ENCODE assay signal across 11 cellular contexts in the genomic region with DNA sequence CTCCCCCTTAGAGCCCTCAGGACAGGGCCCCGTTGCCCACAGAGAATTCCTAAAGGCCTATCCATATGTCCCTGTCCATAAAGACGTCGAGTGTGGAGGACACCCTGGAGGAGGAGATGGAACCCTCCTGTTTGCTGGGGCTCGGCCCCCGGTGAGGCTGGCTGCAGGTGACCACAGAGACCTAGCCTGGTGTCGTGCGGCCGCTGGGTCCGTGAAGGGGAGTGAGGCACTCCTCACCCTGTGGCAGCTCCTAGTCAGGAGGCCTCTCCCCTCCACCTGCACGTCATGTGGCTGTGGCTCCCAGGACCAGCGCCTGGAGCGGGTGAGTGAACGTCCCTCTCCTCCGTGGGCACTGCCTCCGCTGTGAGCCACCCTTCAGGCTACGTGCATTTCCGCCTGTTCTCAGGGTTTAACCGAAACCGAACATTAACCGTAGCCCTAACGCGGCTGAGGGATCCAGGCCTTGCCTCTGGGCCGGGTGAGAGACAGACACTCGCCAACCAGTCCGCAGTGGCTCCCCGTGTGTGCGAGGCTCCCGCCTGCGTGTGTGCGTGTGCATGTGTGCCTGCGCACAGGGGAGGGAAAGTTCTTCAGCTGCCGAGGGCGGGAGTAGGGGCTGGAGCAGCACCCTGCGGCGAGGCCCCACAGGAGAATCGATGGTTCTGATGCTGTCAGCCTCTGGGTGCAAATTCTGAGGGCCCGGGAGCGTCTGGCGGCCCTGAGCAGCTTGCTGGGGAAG. TPM values are rescaled to one million over a fixed set of nuclear protein-coding genes. Genes with fewer than 3 reads are reported as not detected.
DNase-seq lines count a peak whose midpoint lies in the region; ATAC-seq and TF ChIP-seq lines count a peak whose summit lies in the region.
"Had no signal": no experiment of that assay in that cellular context is flagged by ENCODE, and none has a peak within 500 bp of the region (broad histone marks: within the 10 kb centered on the region; RNA-seq: fewer than 3 reads in every experiment).

No MANE protein-coding gene starts in this region.

- TF ChIP-seq CTCF in right atrium auricular region (IDR thresholded peaks at IDR 0.05) (no peak), chondrocyte (IDR thresholded peaks at IDR 0.05) (no peak)

- H3K4me1 ChIP-seq in right atrium auricular region: peaks cover 0 to 42% of the 10 kb centered on the region in 2 donors
- H3K4me1 ChIP-seq: HAP-1 had no signal

- peak; percentile 53 for ATAC-seq in T-helper 17 cell
- peak; percentile 61 for ATAC-seq in stimulated activated naive CD8-positive, alpha-beta T cell treated with anti-CD3 and anti-CD28 coated beads, Interleukin-15, amount 100 ng/mL, for 72 hours
- ATAC-seq in HG02852 (IDR thresholded peaks at IDR 0.05; ENCODE audit: unreplicated experiment): no peak

- H3K9me3 ChIP-seq in T-helper 17 cell (ENCODE audit: control insufficient read depth, low read length, poor library complexity, severe bottlenecking): no peaks in the 10 kb centered on the region
- no peaks in the 10 kb centered on the region for H3K9me3 ChIP-seq in right atrium auricular region
- H3K9me3 ChIP-seq: HAP-1 had no signal

- H3K4me1 Mint-ChIP-seq in activated CD4-positive, alpha-beta T cell treated with anti-CD3 and anti-CD28 coated beads, Interleukin-2, amount 10 ng/mL, durations not matched to agents 24 days and 14 days: peaks cover 28% of the 10 kb centered on the region
- H3K4me1 Mint-ChIP-seq in T-helper 17 cell (peaks cover 15% of the 10 kb centered on the region), chondrocyte (ENCODE audit: low read depth) (peaks cover 49% of the 10 kb centered on the region)
- peaks cover 65% of the 10 kb centered on the region for H3K4me1 Mint-ChIP-seq in stimulated activated naive CD8-positive, alpha-beta T cell treated with anti-CD3 and anti-CD28 coated beads, Interleukin-15, amount 100 ng/mL, for 72 hours

- peak overlapping the region; percentile 80 for H3K4me3 Mint-ChIP-seq in activated CD4-positive, alpha-beta T cell treated with anti-CD3 and anti-CD28 coated beads, Interleukin-2, amount 10 ng/mL, durations not matched to agents 24 days and 14 days
- H3K4me3 Mint-ChIP-seq in T-helper 17 cell (peak overlapping the region; percentile 81), chondrocyte (ENCODE audit: unreplicated experiment) (no peak overlapping the region)
- peak overlapping the region; percentile 71 to 89 for H3K4me3 Mint-ChIP-seq in stimulated activated naive CD8-positive, alpha-beta T cell treated with anti-CD3 and anti-CD28 coated beads, Interleukin-15, amount 100 ng/mL, for 72 hours

- intact Hi-C loops in activated CD4-positive, alpha-beta T cell treated with anti-CD3 and anti-CD28 coated beads, Interleukin-2, amount 10 ng/mL, durations not matched to agents 24 days and 14 days (cut with micrococcal nuclease): loop anchor here (2.0 kb wide), 1 partner anchor 18 kb away; no protein-coding TSS in a partner anchor

- H3K27ac ChIP-seq in right atrium auricular region: peak overlapping the region; percentile 65 to 73
- H3K27ac ChIP-seq: WERI-Rb-1 had no signal

- H3K9me3 Mint-ChIP-seq in activated CD4-positive, alpha-beta T cell treated with anti-CD3 and anti-CD28 coated beads, Interleukin-2, amount 10 ng/mL, durations not matched to agents 24 days and 14 days: no peaks in the 10 kb centered on the region
- H3K9me3 Mint-ChIP-seq in stimulated activated naive CD8-positive, alpha-beta T cell treated with anti-CD3 and anti-CD28 coated beads, Interleukin-15, amount 100 ng/mL, for 72 hours: no peaks in the 10 kb centered on the region
- H3K9me3 Mint-ChIP-seq in chondrocyte (ENCODE audit: low read depth): no peaks in the 10 kb centered on the region

- no peaks in the 10 kb centered on the region for H3K36me3 ChIP-seq in right atrium auricular region
- H3K36me3 ChIP-seq: HAP-1, WERI-Rb-1 had no signal

- no peaks in the 10 kb centered on the region for H3K36me3 Mint-ChIP-seq in activated CD4-positive, alpha-beta T cell treated with anti-CD3 and anti-CD28 coated beads, Interleukin-2, amount 10 ng/mL, durations not matched to agents 24 days and 14 days (ENCODE audit: low read depth)
- peaks cover 2% of the 10 kb centered on the region for H3K36me3 Mint-ChIP-seq in T-helper 17 cell (ENCODE audit: low read depth)
- H3K36me3 Mint-ChIP-seq in chondrocyte (ENCODE audit: low read depth): no peaks in the 10 kb centered on the region

- H3K27me3 ChIP-seq in right atrium auricular region: no peaks in the 10 kb centered on the region

- no peaks in the 10 kb centered on the region for H3K27me3 Mint-ChIP-seq in activated CD4-positive, alpha-beta T cell treated with anti-CD3 and anti-CD28 coated beads, Interleukin-2, amount 10 ng/mL, durations not matched to agents 24 days and 14 days
- H3K27me3 Mint-ChIP-seq in T-helper 17 cell: peaks cover 18% of the 10 kb centered on the region
- H3K27me3 Mint-ChIP-seq in stimulated activated naive CD8-positive, alpha-beta T cell treated with anti-CD3 and anti-CD28 coated beads, Interleukin-15, amount 100 ng/mL, for 72 hours: peaks cover 35% of the 10 kb centered on the region
- no peaks in the 10 kb centered on the region for H3K27me3 Mint-ChIP-seq in chondrocyte (ENCODE audit: low read depth)

- DNase-seq in activated CD4-positive, alpha-beta T cell treated with anti-CD3 and anti-CD28 coated beads, Interleukin-2, amount 10 ng/mL, durations not matched to agents 24 days and 14 days: peak; percentile 82
- DNase-seq in activated CD4-positive, alpha-beta T cell treated with anti-CD3 and anti-CD28 coated beads, Interleukin-2, amount 50 U/mL, for 4 hours: no peak
- no peak for DNase-seq in T-helper 17 cell
- DNase-seq in right atrium auricular region (ENCODE audit: low spot score): no peak
- peak in 1 of 2 donors; percentile 45 for DNase-seq in stimulated activated naive CD8-positive, alpha-beta T cell treated with anti-CD3 and anti-CD28 coated beads, Interleukin-15, amount 100 ng/mL, for 72 hours
- no peak for DNase-seq in chondrocyte (ENCODE audit: low spot score)
- DNase-seq in NCI-H2107 (lab: John Stamatoyannopoulos, UW): no peak

- H3K27ac Mint-ChIP-seq in activated CD4-positive, alpha-beta T cell treated with anti-CD3 and anti-CD28 coated beads, Interleukin-2, amount 10 ng/mL, durations not matched to agents 24 days and 14 days: peak overlapping the region; percentile 87
- H3K27ac Mint-ChIP-seq in T-helper 17 cell (no peak overlapping the region), chondrocyte (ENCODE audit: unreplicated experiment) (no peak overlapping the region)
- peak overlapping the region in 1 of 2 donors; percentile 80 for H3K27ac Mint-ChIP-seq in stimulated activated naive CD8-positive, alpha-beta T cell treated with anti-CD3 and anti-CD28 coated beads, Interleukin-15, amount 100 ng/mL, for 72 hours

- peak overlapping the region; percentile 4 to 28 for H3K4me3 ChIP-seq in right atrium auricular region
- H3K4me3 ChIP-seq: HAP-1 had no signal

RNA-seq across cellular contexts. Expression of a gene that starts 5.9 kb away (rescaled TPM):
- 35.4 and 36.8 TPM in 2 replicates for total RNA-seq in activated CD4-positive, alpha-beta T cell treated with anti-CD3 and anti-CD28 coated beads, Interleukin-2, amount 10 ng/mL, durations not matched to agents 24 days and 14 days
- total RNA-seq in T-helper 17 cell: 10 to 100 TPM; 20.0 to 21.0 TPM
- 10 to 100 TPM; 17.8 to 25.5 TPM for total RNA-seq in right atrium auricular region
- 57.1 to 59.2 TPM (median 57.6 TPM) in 3 replicates for total RNA-seq in chondrocyte

RNA-seq across cellular contexts. Expression of a gene that starts 7.6 kb away (rescaled TPM):
- 0.84 and 0.92 TPM in 2 replicates for total RNA-seq in activated CD4-positive, alpha-beta T cell treated with anti-CD3 and anti-CD28 coated beads, Interleukin-2, amount 10 ng/mL, durations not matched to agents 24 days and 14 days
- total RNA-seq in T-helper 17 cell: not detected
- 10 to 100 TPM; 15.1 to 17.2 TPM for total RNA-seq in right atrium auricular region
- total RNA-seq in chondrocyte: 2.1 to 2.8 TPM (median 2.3 TPM) in 3 replicates
- total RNA-seq: bronchial epithelial cell had no signal

RNA-seq across cellular contexts. Expression of a gene that starts 21.1 kb away (rescaled TPM):
- 5.5 and 6.8 TPM in 2 replicates for total RNA-seq in activated CD4-positive, alpha-beta T cell treated with anti-CD3 and anti-CD28 coated beads, Interleukin-2, amount 10 ng/mL, durations not matched to agents 24 days and 14 days
- 10 to 100 TPM in 1 of 2 donors, 1 to 10 TPM in 1; 7.8 to 10.4 TPM for total RNA-seq in T-helper 17 cell
- total RNA-seq in right atrium auricular region: under 1 TPM; 0.07 to 0.35 TPM
- 0.77 to 3.3 TPM (median 0.97 TPM) in 3 replicates for total RNA-seq in chondrocyte

RNA-seq across cellular contexts. Expression of a gene that starts 22.3 kb away (rescaled TPM):
- 50.0 TPM in 2 replicates for total RNA-seq in activated CD4-positive, alpha-beta T cell treated with anti-CD3 and anti-CD28 coated beads, Interleukin-2, amount 10 ng/mL, durations not matched to agents 24 days and 14 days
- 10 to 100 TPM; 42.8 to 50.9 TPM for total RNA-seq in T-helper 17 cell
- total RNA-seq in right atrium auricular region: 10 to 100 TPM in 1 of 2 donors, 1 to 10 TPM in 1; 7.8 to 14.1 TPM
- 15.7 to 18.5 TPM (median 18.1 TPM) in 3 replicates for total RNA-seq in chondrocyte

RNA-seq across cellular contexts. Expression of a gene that starts 22.8 kb away (rescaled TPM):
- 0.23 and 0.28 TPM in 2 replicates for total RNA-seq in activated CD4-positive, alpha-beta T cell treated with anti-CD3 and anti-CD28 coated beads, Interleukin-2, amount 10 ng/mL, durations not matched to agents 24 days and 14 days
- total RNA-seq in T-helper 17 cell: 1 to 10 TPM; 1.4 to 2.7 TPM
- 1 to 10 TPM in 1 of 2 donors, under 1 TPM in 1; 0.75 to 1.4 TPM for total RNA-seq in right atrium auricular region
- total RNA-seq in chondrocyte: 3.2 to 4.6 TPM (median 3.5 TPM) in 3 replicates
